ENCODE assay signal across 19 cellular contexts in the genomic region with DNA sequence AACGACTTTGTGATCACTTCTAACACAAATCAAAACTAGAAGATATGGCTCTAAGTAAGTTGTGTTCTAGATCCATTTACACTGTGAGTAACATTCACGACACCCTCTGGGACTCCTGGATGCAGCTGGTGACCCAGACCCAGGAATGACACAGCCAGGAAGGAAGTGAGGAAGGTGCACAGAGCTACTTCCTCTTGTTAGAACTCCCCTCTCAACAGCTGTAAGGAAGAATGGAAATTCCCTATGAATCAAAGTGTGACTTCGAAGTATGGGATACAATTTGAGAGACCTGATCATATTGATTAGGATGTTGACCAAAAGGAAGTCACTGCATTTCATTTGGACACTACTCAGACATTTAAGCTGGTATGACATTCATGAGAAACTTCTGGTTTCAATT.
DNase-seq lines count a peak whose midpoint lies in the region; ATAC-seq, FAIRE-seq and TF ChIP-seq lines count a peak whose summit lies in the region.
"Had no signal": no experiment of that assay in that cellular context is flagged by ENCODE, and none has a peak within 500 bp of the region (broad histone marks: within the 10 kb centered on the region; RNA-seq: fewer than 3 reads in every experiment).

No MANE protein-coding gene starts in this region.

- H3K9me3 ChIP-seq in A549, result no peaks in the 10 kb centered on the region
- H3K9me3 ChIP-seq in IMR-90 (ENCODE audit: control insufficient read depth, insufficient read depth, low read length), result no peaks in the 10 kb centered on the region
- H3K9me3 ChIP-seq in astrocyte (ENCODE audit: insufficient read depth, low read depth, low read length), result no peaks in the 10 kb centered on the region
- H3K9me3 ChIP-seq: ascending aorta, HAP-1, upper lobe of right lung had no signal

- H2AK9ac ChIP-seq in IMR-90 (replicated peaks; ENCODE audit: low read depth, low read length, poor library complexity), result no peak overlapping the region

- peak overlapping the region; percentile 63 for H3K4me2 ChIP-seq in A549
- H3K4me2 ChIP-seq in IMR-90 (ENCODE audit: low read depth, low read length), result no peak overlapping the region
- H3K4me2 ChIP-seq in astrocyte (ENCODE audit: low read length), result no peak overlapping the region

- CTCF ChIA-PET in A549 (lab: Yijun Ruan, JAX) (no interaction called here), IMR-90 (lab: Yijun Ruan, JAX) (interaction anchor here (0.5 to 0.6 kb wide), 2 partner anchors 270 to 336 kb away, joined by 4 to 5 read pairs; no protein-coding TSS in a partner anchor)

- no peak overlapping the region for H4K5ac ChIP-seq in IMR-90 (ENCODE audit: low read depth, low read length)

- in situ Hi-C loops in IMR-90 (cut with MboI; ENCODE audit: low sequenced_read_pairs), result loop anchor here (10.0 kb wide), 1 partner anchor 185 kb away; the partner anchor contains the start of gene NRIP1

- peak overlapping the region; percentile 66 for H3K4me3 Mint-ChIP-seq in astrocyte (ENCODE audit: unreplicated experiment)
- H3K4me3 Mint-ChIP-seq: CD8-positive, alpha-beta memory T cell had no signal

- H3K79me1 ChIP-seq in IMR-90 (ENCODE audit: low read depth in 1 of 2, low read length in 2 of 2), result peaks cover 2 to 3% of the 10 kb centered on the region in 2 experiments; a peak in 1 of 4 replicates

- TF ChIP-seq EP300 in A549 (IDR thresholded peaks at IDR 0.05), result no peak

- no peak overlapping the region for H2BK5ac ChIP-seq in IMR-90 (ENCODE audit: low read depth, low read length, poor library complexity, severe bottlenecking)

- H3K4me3 ChIP-seq in A549 (no peak overlapping the region), IMR-90 (ENCODE audit: insufficient read depth, low read depth, low read length) (no peak overlapping the region), astrocyte (ENCODE audit: insufficient read depth, low read depth, low read length) (no peak overlapping the region)
- H3K4me3 ChIP-seq: ascending aorta, HAP-1, upper lobe of right lung had no signal

- no peaks in the 10 kb centered on the region for H3K36me3 Mint-ChIP-seq in astrocyte (ENCODE audit: low read depth, unreplicated experiment)
- H3K36me3 Mint-ChIP-seq: CD8-positive, alpha-beta memory T cell had no signal

- peak overlapping the region; percentile 17; the same call in 1 of the 2 replicates for H2AK5ac ChIP-seq in IMR-90 (ENCODE audit: low read depth, low read length)

- H3K4me1 Mint-ChIP-seq in astrocyte (ENCODE audit: low read depth, unreplicated experiment), result peaks cover 22% of the 10 kb centered on the region

- POLR2A ChIA-PET in A549 (lab: Yijun Ruan, JAX) (no interaction called here), IMR-90 (lab: Charles Lee; ENCODE audit: unreplicated experiment) (no interaction called here)

- peak overlapping the region in 1 of 2 experiments; percentile 35; a peak in 1 of 4 replicates for H4K8ac ChIP-seq in IMR-90 (ENCODE audit: low read depth in 2 of 2, low read length in 2 of 2)

- no peaks in the 10 kb centered on the region for H3K9me3 Mint-ChIP-seq in astrocyte (ENCODE audit: unreplicated experiment)
- H3K9me3 Mint-ChIP-seq: CD8-positive, alpha-beta memory T cell had no signal

- no peak overlapping the region for H3K23ac ChIP-seq in IMR-90 (ENCODE audit: low read depth, low read length)

- H2AFZ ChIP-seq in IMR-90 (replicated peaks; ENCODE audit: low read length, poor library complexity) (no peak overlapping the region), astrocyte (ENCODE audit: low read depth, low read length) (no peak overlapping the region)

- H3K18ac ChIP-seq in IMR-90 (ENCODE audit: low read depth, low read length), result no peak overlapping the region

- H3K36me3 ChIP-seq in IMR-90 (ENCODE audit: control insufficient read depth, insufficient read depth, low read length) (no peaks in the 10 kb centered on the region), astrocyte (ENCODE audit: insufficient read depth, low read length) (no peaks in the 10 kb centered on the region)
- H3K36me3 ChIP-seq: ascending aorta, HAP-1, upper lobe of right lung had no signal

- no peak for TF ChIP-seq CTCF in A549 (IDR thresholded peaks at IDR 0.05)
- TF ChIP-seq CTCF in IMR-90 (conservative IDR thresholded peaks at IDR 0.05; ENCODE audit: low read depth, low read length), result no peak
- no peak for TF ChIP-seq CTCF in astrocyte (IDR thresholded peaks at IDR 0.05; ENCODE audit: insufficient read depth, low read depth, low read length)

- H3K27ac Mint-ChIP-seq in astrocyte (ENCODE audit: unreplicated experiment), result no peak overlapping the region

- no peaks in the 10 kb centered on the region for H3K27me3 ChIP-seq in IMR-90 (ENCODE audit: control insufficient read depth, insufficient read depth, low read length)
- H3K27me3 ChIP-seq in astrocyte (ENCODE audit: insufficient read depth, low read length), result no peaks in the 10 kb centered on the region
- H3K27me3 ChIP-seq: ascending aorta, upper lobe of right lung had no signal

- peaks cover 2% of the 10 kb centered on the region for H3K27me3 Mint-ChIP-seq in astrocyte (ENCODE audit: low read depth, unreplicated experiment)

- H2BK120ac ChIP-seq in IMR-90 (ENCODE audit: low read depth, low read length), result no peak overlapping the region; the same call in 1 of the 2 replicates

- no peak overlapping the region for H3K56ac ChIP-seq in IMR-90 (ENCODE audit: extremely low read depth, insufficient read depth, low read length)

- TF ChIP-seq RAD21 in A549 (conservative IDR thresholded peaks at IDR 0.05 in 1 of 2, IDR thresholded peaks at IDR 0.05 in 1 of 2), result no peak
- no peak for TF ChIP-seq RAD21 in IMR-90 (IDR thresholded peaks at IDR 0.05; ENCODE audit: low read length)

- no peak overlapping the region for H2BK15ac ChIP-seq in IMR-90 (ENCODE audit: low read depth, low read length)

- dilution Hi-C loops in IMR-90 (cut with HindIII; ENCODE audit: low sequenced_read_pairs, unreplicated experiment), result no loop called here

- H3K9me1 ChIP-seq in IMR-90 (ENCODE audit: insufficient read depth, low read length), result peaks cover 2% of the 10 kb centered on the region; the same call in 1 of the 2 replicates

- H3K4me1 ChIP-seq in A549 (peaks cover 67% of the 10 kb centered on the region), IMR-90 (ENCODE audit: control insufficient read depth, insufficient read depth, low read length) (peaks cover 9% of the 10 kb centered on the region), astrocyte (ENCODE audit: insufficient read depth, low read length) (peaks cover 28% of the 10 kb centered on the region)
- H3K4me1 ChIP-seq: ascending aorta, HAP-1 had no signal

- H3K27ac ChIP-seq in A549 (peak overlapping the region; percentile 79 to 86), IMR-90 (ENCODE audit: insufficient read depth, low read length) (no peak overlapping the region), astrocyte (ENCODE audit: low read depth, low read length) (no peak overlapping the region)
- H3K27ac ChIP-seq: ascending aorta, upper lobe of right lung had no signal

- FAIRE-seq in A549 (lab: Jason Lieb, UNC), result no peak
- FAIRE-seq in astrocyte (lab: Jason Lieb, UNC), result no peak
- FAIRE-seq: TTC549 had no signal

- ATAC-seq in A549 (0 out of 6 replicates have a peak, but pooled peaks of 1 of the 2 experiments have one; percentile 28), IMR-90 (ENCODE audit: low read depth) (no peak), left lobe of liver (peak; percentile 38), GM18498 (IDR thresholded peaks at IDR 0.05; ENCODE audit: unreplicated experiment) (no peak), GM21526 (IDR thresholded peaks at IDR 0.05; ENCODE audit: low FRiP score, unreplicated experiment) (no peak)
- ATAC-seq: upper lobe of right lung had no signal

- intact Hi-C loops in IMR-90 (cut with micrococcal nuclease), result no loop called here

- DNase-seq in A549 (ENCODE audit: low read depth in 1 of 2, low spot score in 1 of 2), result no peak
- no peak for DNase-seq in IMR-90
- no peak for DNase-seq in astrocyte (ENCODE audit: low read depth)
- no peak for DNase-seq in left lobe of liver (ENCODE audit: low spot score)
- no peak for DNase-seq in GOT3 (lab: John Stamatoyannopoulos, UW)
- DNase-seq in NCI-H748 treated with DMSO at 0.1 percent for 48 hours (lab: John Stamatoyannopoulos, UW), result no peak
- DNase-seq: activated naive CD4-positive, alpha-beta T cell; CD8-positive, alpha-beta memory T cell; foreskin melanocyte; Karpas-422; left cardiac atrium; NCI-H526; RPMI8226; upper lobe of right lung had no signal

- H3K9ac ChIP-seq in IMR-90 (ENCODE audit: low read depth, low read length), result no peak overlapping the region
- no peak overlapping the region for H3K9ac ChIP-seq in astrocyte (ENCODE audit: low read length)

- 14% methylated on average over 3 of the region's 3 CpGs for WGBS in A549 (ENCODE audit: missing lambda C conversion rate)
- no CpG with 5 or more reads among the region's 3 CpGs for WGBS in IMR-90 (ENCODE audit: extremely low coverage in 2 of 2, insufficient read length in 1 of 2), 2 experiments

- no peaks in the 10 kb centered on the region for H3K79me2 ChIP-seq in astrocyte (ENCODE audit: insufficient read depth, low read length)

- H4K91ac ChIP-seq in IMR-90 (ENCODE audit: insufficient read depth, low read depth, low read length), result peak overlapping the region; percentile 3; the same call in 1 of the 2 replicates

- no TSS peak for BruUV-seq in IMR-90 (replicated peaks; lab: Mats Ljungman, UMichigan)

- no peak overlapping the region for H3K14ac ChIP-seq in IMR-90 (replicated peaks; ENCODE audit: low read depth, low read length)

- peak overlapping the region; percentile 22; the same call in 1 of the 2 replicates for H2BK20ac ChIP-seq in IMR-90 (ENCODE audit: low read depth, low read length)

- H3K4ac ChIP-seq in IMR-90 (ENCODE audit: low read depth, low read length), result no peak overlapping the region

- TF ChIP-seq POLR2A in A549 (IDR thresholded peaks at IDR 0.05; ENCODE audit: low read length) (no peak), IMR-90 (IDR thresholded peaks at IDR 0.05; ENCODE audit: low read depth, low read length) (no peak)

- no peaks in the 10 kb centered on the region for H4K20me1 ChIP-seq in IMR-90 (ENCODE audit: insufficient read depth, low read length)
- no peaks in the 10 kb centered on the region for H4K20me1 ChIP-seq in astrocyte (ENCODE audit: insufficient read depth, low read length)

TF ChIP-seq in IMR-90, 13 proteins besides CTCF, POLR2A, EP300 and RAD21 (continues in another document):
- TF ChIP-seq CHD1 (IDR thresholded peaks at IDR 0.05; ENCODE audit: low read depth, low read length), result no peak
- no peak for TF ChIP-seq BHLHE40 (IDR thresholded peaks at IDR 0.05; ENCODE audit: low read depth, low read length)
- no peak for TF ChIP-seq RFX5 (IDR thresholded peaks at IDR 0.05; ENCODE audit: low read depth, low read length)
- no peak for TF ChIP-seq CEBPB (IDR thresholded peaks at IDR 0.05; ENCODE audit: low read depth, low read length)
- TF ChIP-seq USF2 (IDR thresholded peaks at IDR 0.05; ENCODE audit: low read depth, low read length), result no peak
- no peak for TF ChIP-seq SMC3 (IDR thresholded peaks at IDR 0.05; ENCODE audit: low read depth, low read length)

Comparison
In these comparisons a context has a peak if more than half of its experiments do, and no peak if none do; other contexts are left out.
1. H3K27ac ChIP-seq: peak in A549 (2 of 2); none in IMR-90 (single experiment) and astrocyte (single experiment).